Comparison of ENCODE assay signal across 9 cellular contexts in the genomic region with DNA sequence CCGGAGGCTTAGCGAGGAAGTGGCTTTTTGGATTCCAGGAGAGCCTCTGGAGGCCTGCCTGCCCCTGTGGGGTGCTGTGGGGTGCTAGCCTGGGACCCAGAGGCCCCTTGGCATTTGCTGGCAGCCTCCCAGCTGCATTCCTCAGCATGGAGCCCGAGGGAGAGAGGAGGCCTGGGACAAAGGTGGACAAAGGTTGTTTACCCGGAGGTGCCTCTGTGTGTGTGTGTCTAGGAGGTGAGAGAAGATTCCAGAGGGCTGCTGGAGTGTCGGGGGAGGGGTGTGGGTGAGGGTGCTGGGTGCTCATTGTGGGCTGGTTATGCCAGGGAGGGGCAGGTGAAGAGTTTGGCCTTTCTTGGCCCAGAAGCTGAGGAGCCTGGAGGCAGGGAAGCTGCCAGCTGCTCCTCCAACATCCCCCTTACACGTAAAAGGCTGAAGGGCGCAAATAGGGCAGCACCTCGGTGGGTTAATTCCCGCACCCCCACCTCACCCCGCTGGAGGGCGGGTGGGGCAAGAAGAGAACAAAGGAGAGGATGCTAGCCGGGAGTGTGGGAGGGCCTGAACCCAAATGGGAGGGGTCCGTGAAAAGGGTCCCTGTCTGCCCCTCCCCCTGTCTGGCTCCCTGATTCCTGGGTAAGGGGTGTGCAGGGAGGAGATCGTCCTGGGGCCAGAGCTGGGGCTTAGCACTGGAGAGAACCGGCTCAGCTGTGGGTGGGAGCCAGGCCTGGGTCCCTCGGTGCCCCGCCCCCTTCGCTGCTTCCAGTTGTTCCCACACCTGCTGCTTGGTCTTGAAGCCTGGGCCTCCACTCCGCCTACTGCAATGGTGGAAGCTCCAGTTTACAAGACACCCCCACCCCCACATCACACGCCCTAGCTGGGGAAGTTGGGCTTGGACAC. TPM values are rescaled to one million over a fixed set of nuclear protein-coding genes. Genes with fewer than 3 reads are reported as not detected.
DNase-seq lines count a peak whose midpoint lies in the region; ATAC-seq and FAIRE-seq lines count a peak whose summit lies in the region.
"Had no signal": no experiment of that assay in that cellular context is flagged by ENCODE, and none has a peak within 500 bp of the region (broad histone marks: within the 10 kb centered on the region; RNA-seq: fewer than 3 reads in every experiment).

No MANE protein-coding gene starts in this region.

- H3K36me3 ChIP-seq in iPS-18a (ENCODE audit: control insufficient read depth, low read depth, low read length) (no peaks in the 10 kb centered on the region), small intestine (ENCODE audit: control insufficient read depth in 2 of 2, insufficient read depth in 2 of 2, low read length in 2 of 2) (peaks cover 0 to 3% of the 10 kb centered on the region in 2 donors)

- H3K4me1 ChIP-seq in iPS-18a (ENCODE audit: control insufficient read depth, low read depth, low read length) (peaks cover 24% of the 10 kb centered on the region), small intestine (ENCODE audit: control insufficient read depth in 2 of 2, insufficient read depth in 1 of 2, low read depth in 1 of 2, low read length in 1 of 2) (peaks cover 5 to 9% of the 10 kb centered on the region in 2 donors)

- no peak for FAIRE-seq in small intestine (lab: Jason Lieb, UNC)

- H3K27me3 ChIP-seq in iPS-18a (ENCODE audit: control insufficient read depth, insufficient read depth, low read length): no peaks in the 10 kb centered on the region
- H3K27me3 ChIP-seq in small intestine (ENCODE audit: control insufficient read depth in 2 of 2, insufficient read depth in 2 of 2, low read length in 2 of 2): no peaks in the 10 kb centered on the region

- no peaks in the 10 kb centered on the region for H3K27me3 Mint-ChIP-seq in activated T-cell treated with anti-CD3 and anti-CD28 coated beads, Interleukin-2, amount 50 U/mL, for 24 hours
- no peaks in the 10 kb centered on the region for H3K27me3 Mint-ChIP-seq in activated T-helper 1 cell treated with anti-CD3 and anti-CD28 coated beads, Interleukin-12 subunit alpha, Interleukin-12 subunit beta, Interleukin-2, Interleukin-4 antibody, amounts not matched to agents 30 ng/mL and 10 ng/mL and 1 ng/mL, durations not matched to agents 14 hours and 24 hours and 36 hours (ENCODE audit: insufficient read depth)
- H3K27me3 Mint-ChIP-seq: activated naive CD4-positive, alpha-beta T cell treated with anti-CD3 and anti-CD28 coated beads, Interleukin-2, amount 50 U/mL, for 24 hours had no signal

- H3K9me3 ChIP-seq in iPS-18a (ENCODE audit: control insufficient read depth, low read depth, low read length) (no peaks in the 10 kb centered on the region), small intestine (ENCODE audit: control insufficient read depth, low read depth) (no peaks in the 10 kb centered on the region)

- H3K4me1 Mint-ChIP-seq in activated T-cell treated with anti-CD3 and anti-CD28 coated beads, Interleukin-2, amount 50 U/mL, for 24 hours (ENCODE audit: low read depth): peaks cover 26% of the 10 kb centered on the region
- H3K4me1 Mint-ChIP-seq in activated T-helper 1 cell treated with anti-CD3 and anti-CD28 coated beads, Interleukin-12 subunit alpha, Interleukin-12 subunit beta, Interleukin-2, Interleukin-4 antibody, amounts not matched to agents 30 ng/mL and 10 ng/mL and 1 ng/mL, durations not matched to agents 14 hours and 24 hours and 36 hours (ENCODE audit: low read depth): peaks cover 22% of the 10 kb centered on the region

- intact Hi-C loops in activated T-helper 1 cell treated with anti-CD3 and anti-CD28 coated beads, Interleukin-12 subunit alpha, Interleukin-12 subunit beta, Interleukin-2, Interleukin-4 antibody, amounts not matched to agents 30 ng/mL and 10 ng/mL and 1 ng/mL, durations not matched to agents 14 hours and 24 hours and 36 hours (cut with micrococcal nuclease): loop anchor here (1.0 kb wide), 1 partner anchor 10 kb away; the partner anchor contains the start of gene HEXIM2

- no peak overlapping the region for H3K4me3 Mint-ChIP-seq in activated T-cell treated with anti-CD3 and anti-CD28 coated beads, Interleukin-2, amount 50 U/mL, for 24 hours
- no peak overlapping the region for H3K4me3 Mint-ChIP-seq in activated T-helper 1 cell treated with anti-CD3 and anti-CD28 coated beads, Interleukin-12 subunit alpha, Interleukin-12 subunit beta, Interleukin-2, Interleukin-4 antibody, amounts not matched to agents 30 ng/mL and 10 ng/mL and 1 ng/mL, durations not matched to agents 14 hours and 24 hours and 36 hours
- H3K4me3 Mint-ChIP-seq: activated naive CD4-positive, alpha-beta T cell treated with anti-CD3 and anti-CD28 coated beads, Interleukin-2, amount 50 U/mL, for 24 hours had no signal

- peak overlapping the region; percentile 10 for H3K9ac ChIP-seq in iPS-18a (ENCODE audit: low read length)

- H3K4me3 ChIP-seq in iPS-18a (ENCODE audit: low read length): peak overlapping the region; percentile 21
- H3K4me3 ChIP-seq in small intestine (ENCODE audit: low read depth in 1 of 2, low read length in 2 of 2): no peak overlapping the region

- no peaks in the 10 kb centered on the region for H3K9me3 Mint-ChIP-seq in activated T-cell treated with anti-CD3 and anti-CD28 coated beads, Interleukin-2, amount 50 U/mL, for 24 hours
- H3K9me3 Mint-ChIP-seq in activated T-helper 1 cell treated with anti-CD3 and anti-CD28 coated beads, Interleukin-12 subunit alpha, Interleukin-12 subunit beta, Interleukin-2, Interleukin-4 antibody, amounts not matched to agents 30 ng/mL and 10 ng/mL and 1 ng/mL, durations not matched to agents 14 hours and 24 hours and 36 hours: no peaks in the 10 kb centered on the region
- H3K9me3 Mint-ChIP-seq: activated naive CD4-positive, alpha-beta T cell treated with anti-CD3 and anti-CD28 coated beads, Interleukin-2, amount 50 U/mL, for 24 hours had no signal

- peak overlapping the region; percentile 91 for H3K27ac Mint-ChIP-seq in activated T-cell treated with anti-CD3 and anti-CD28 coated beads, Interleukin-2, amount 50 U/mL, for 24 hours
- H3K27ac Mint-ChIP-seq in activated T-helper 1 cell treated with anti-CD3 and anti-CD28 coated beads, Interleukin-12 subunit alpha, Interleukin-12 subunit beta, Interleukin-2, Interleukin-4 antibody, amounts not matched to agents 30 ng/mL and 10 ng/mL and 1 ng/mL, durations not matched to agents 14 hours and 24 hours and 36 hours: peak overlapping the region; percentile 68

- peak overlapping the region; percentile 73 for H3K27ac ChIP-seq in iPS-18a (ENCODE audit: low read length)
- peak overlapping the region; percentile 69 to 73 for H3K27ac ChIP-seq in small intestine (ENCODE audit: low read depth in 1 of 2, low read length in 1 of 2)

- H3K36me3 Mint-ChIP-seq in activated T-cell treated with anti-CD3 and anti-CD28 coated beads, Interleukin-2, amount 50 U/mL, for 24 hours (ENCODE audit: low read depth): no peaks in the 10 kb centered on the region
- no peaks in the 10 kb centered on the region for H3K36me3 Mint-ChIP-seq in activated T-helper 1 cell treated with anti-CD3 and anti-CD28 coated beads, Interleukin-12 subunit alpha, Interleukin-12 subunit beta, Interleukin-2, Interleukin-4 antibody, amounts not matched to agents 30 ng/mL and 10 ng/mL and 1 ng/mL, durations not matched to agents 14 hours and 24 hours and 36 hours (ENCODE audit: low read depth)
- H3K36me3 Mint-ChIP-seq: activated naive CD4-positive, alpha-beta T cell treated with anti-CD3 and anti-CD28 coated beads, Interleukin-2, amount 50 U/mL, for 24 hours had no signal

- ATAC-seq in HG03108 (IDR thresholded peaks at IDR 0.05; ENCODE audit: unreplicated experiment): no peak

- WGBS in small intestine, 3 donors: 9 to 39% (median 33%) methylated on average over 19 to 20 of the region's 20 CpGs

- no peak for DNase-seq in activated T-cell treated with anti-CD3 and anti-CD28 coated beads, Interleukin-2, amount 50 U/mL, for 24 hours
- DNase-seq in activated T-cell treated with anti-CD3 and anti-CD28 coated beads for 4 hours: no peak
- no peak for DNase-seq in activated T-helper 1 cell treated with anti-CD3 and anti-CD28 coated beads, Interleukin-12 subunit alpha, Interleukin-12 subunit beta, Interleukin-2, Interleukin-4 antibody, amounts not matched to agents 30 ng/mL and 10 ng/mL and 1 ng/mL, durations not matched to agents 14 hours and 24 hours and 36 hours (ENCODE audit: low spot score)
- DNase-seq in small intestine: peak; percentile 85
- no peak for DNase-seq in NCI-H524 (lab: John Stamatoyannopoulos, UW)
- DNase-seq in DMS79 (lab: John Stamatoyannopoulos, UW): no peak

RNA-seq across cellular contexts. Expression of gene HEXIM2, which starts 9.9 kb away (rescaled TPM):
- total RNA-seq in activated T-helper 1 cell treated with anti-CD3 and anti-CD28 coated beads, Interleukin-12 subunit alpha, Interleukin-12 subunit beta, Interleukin-2, Interleukin-4 antibody, amounts not matched to agents 30 ng/mL and 10 ng/mL and 1 ng/mL, durations not matched to agents 14 hours and 24 hours and 36 hours: 6.7 and 7.1 TPM in 2 replicates
- 10 to 100 TPM; 11.2 to 13.3 (median 13.0) TPM for polyA plus RNA-seq in small intestine

RNA-seq across cellular contexts. Expression of gene HEXIM1, which starts 23.3 kb away (rescaled TPM):
- total RNA-seq in activated T-helper 1 cell treated with anti-CD3 and anti-CD28 coated beads, Interleukin-12 subunit alpha, Interleukin-12 subunit beta, Interleukin-2, Interleukin-4 antibody, amounts not matched to agents 30 ng/mL and 10 ng/mL and 1 ng/mL, durations not matched to agents 14 hours and 24 hours and 36 hours: 65.9 and 67.9 TPM in 2 replicates
- 10 to 100 TPM; 17.5 to 51.7 (median 46.5) TPM for polyA plus RNA-seq in small intestine

RNA-seq across cellular contexts. Expression of gene ACBD4, which starts 36.1 kb away (rescaled TPM):
- total RNA-seq in activated T-helper 1 cell treated with anti-CD3 and anti-CD28 coated beads, Interleukin-12 subunit alpha, Interleukin-12 subunit beta, Interleukin-2, Interleukin-4 antibody, amounts not matched to agents 30 ng/mL and 10 ng/mL and 1 ng/mL, durations not matched to agents 14 hours and 24 hours and 36 hours: 11.3 and 12.5 TPM in 2 replicates
- polyA plus RNA-seq in small intestine: 100 to 1,000 TPM in 2 of 3 donors, 10 to 100 TPM in 1; 21.1 to 184 (median 165) TPM

RNA-seq across cellular contexts. Expression of gene PLCD3, which starts 39.3 kb away (rescaled TPM):
- total RNA-seq in activated T-helper 1 cell treated with anti-CD3 and anti-CD28 coated beads, Interleukin-12 subunit alpha, Interleukin-12 subunit beta, Interleukin-2, Interleukin-4 antibody, amounts not matched to agents 30 ng/mL and 10 ng/mL and 1 ng/mL, durations not matched to agents 14 hours and 24 hours and 36 hours: 2.4 and 4.3 TPM in 2 replicates
- 10 to 100 TPM in 2 of 3 donors, 1 to 10 TPM in 1; 7.8 to 11.9 (median 10.5) TPM for polyA plus RNA-seq in small intestine

RNA-seq across cellular contexts. Expression of gene FMNL1, which starts 50.1 kb away (rescaled TPM):
- 363 and 374 TPM in 2 replicates for total RNA-seq in activated T-helper 1 cell treated with anti-CD3 and anti-CD28 coated beads, Interleukin-12 subunit alpha, Interleukin-12 subunit beta, Interleukin-2, Interleukin-4 antibody, amounts not matched to agents 30 ng/mL and 10 ng/mL and 1 ng/mL, durations not matched to agents 14 hours and 24 hours and 36 hours
- polyA plus RNA-seq in small intestine: 10 to 100 TPM in 1 of 3 donors, 1 to 10 TPM in 2; 3.1 to 15.4 (median 8.3) TPM
